ENCODE assay signal across 1 cellular context in the genomic region with DNA sequence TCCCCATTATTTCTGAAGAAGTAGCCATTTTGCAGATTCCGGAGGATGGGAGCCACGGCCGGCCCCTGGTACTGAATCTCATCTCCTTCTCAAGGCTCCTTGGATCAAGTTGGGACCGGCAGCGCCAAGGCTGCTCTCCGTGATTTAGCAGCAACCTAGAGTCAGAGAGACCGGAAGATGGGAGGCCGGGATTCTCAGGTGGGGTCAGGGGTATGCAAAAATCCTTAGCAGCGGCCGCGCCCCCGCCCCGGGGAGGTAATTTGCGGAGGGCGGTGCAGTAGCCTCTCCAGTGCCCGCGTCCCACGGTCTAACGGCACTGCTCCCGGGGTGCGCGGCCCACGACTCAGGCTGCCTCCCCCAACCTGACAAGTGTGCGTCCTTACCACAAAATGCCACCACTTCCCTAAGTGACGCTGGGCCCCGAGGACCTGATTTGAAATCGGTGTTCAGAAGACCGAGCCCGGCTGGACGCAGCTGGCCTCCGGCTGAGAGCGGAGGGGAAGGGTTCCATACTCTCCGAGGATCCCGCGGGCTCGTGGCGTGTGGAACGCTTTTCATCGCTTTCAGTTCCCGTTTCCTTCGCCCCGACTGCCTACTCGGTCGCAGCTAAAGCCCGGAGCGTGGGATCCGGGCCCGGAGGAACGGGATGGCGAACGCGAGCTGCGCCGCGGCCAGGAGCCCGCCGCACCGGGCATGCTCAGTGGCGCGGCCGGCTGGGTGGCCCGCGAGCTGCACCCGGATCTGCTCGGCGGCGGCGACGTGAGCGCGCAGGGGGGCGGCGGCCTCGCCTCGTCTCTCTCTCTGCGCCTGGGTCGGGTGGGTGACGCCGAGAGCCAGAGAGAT.
TF ChIP-seq lines count a peak whose summit lies in the region.

A gene with protein sequence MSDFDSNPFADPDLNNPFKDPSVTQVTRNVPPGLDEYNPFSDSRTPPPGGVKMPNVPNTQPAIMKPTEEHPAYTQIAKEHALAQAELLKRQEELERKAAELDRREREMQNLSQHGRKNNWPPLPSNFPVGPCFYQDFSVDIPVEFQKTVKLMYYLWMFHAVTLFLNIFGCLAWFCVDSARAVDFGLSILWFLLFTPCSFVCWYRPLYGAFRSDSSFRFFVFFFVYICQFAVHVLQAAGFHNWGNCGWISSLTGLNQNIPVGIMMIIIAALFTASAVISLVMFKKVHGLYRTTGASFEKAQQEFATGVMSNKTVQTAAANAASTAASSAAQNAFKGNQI (plus strand): TSS at position 787 of the 843 bp plus-strand sequence. CDS start 55 bp downstream, at position 842.

TF ChIP-seq in HepG2, 621 proteins besides CTCF, POLR2A, EP300 and RAD21 (continued from another document):
- TF ChIP-seq, protein P1, sequence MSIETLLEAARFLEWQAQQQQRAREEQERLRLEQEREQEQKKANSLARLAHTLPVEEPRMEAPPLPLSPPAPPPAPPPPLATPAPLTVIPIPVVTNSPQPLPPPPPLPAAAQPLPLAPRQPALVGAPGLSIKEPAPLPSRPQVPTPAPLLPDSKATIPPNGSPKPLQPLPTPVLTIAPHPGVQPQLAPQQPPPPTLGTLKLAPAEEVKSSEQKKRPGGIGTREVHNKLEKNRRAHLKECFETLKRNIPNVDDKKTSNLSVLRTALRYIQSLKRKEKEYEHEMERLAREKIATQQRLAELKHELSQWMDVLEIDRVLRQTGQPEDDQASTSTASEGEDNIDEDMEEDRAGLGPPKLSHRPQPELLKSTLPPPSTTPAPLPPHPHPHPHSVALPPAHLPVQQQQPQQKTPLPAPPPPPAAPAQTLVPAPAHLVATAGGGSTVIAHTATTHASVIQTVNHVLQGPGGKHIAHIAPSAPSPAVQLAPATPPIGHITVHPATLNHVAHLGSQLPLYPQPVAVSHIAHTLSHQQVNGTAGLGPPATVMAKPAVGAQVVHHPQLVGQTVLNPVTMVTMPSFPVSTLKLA (IDR thresholded peaks at IDR 0.05): peak; percentile 14; the same call in 1 of the 2 replicates
- TF ChIP-seq SMYD3 (CRISPR knock-in tag; IDR thresholded peaks at IDR 0.05) (no peak), ONECUT2 (CRISPR knock-in tag; IDR thresholded peaks at IDR 0.05) (peak; percentile 4; the same call in 1 of the 2 replicates), PCBP1 (IDR thresholded peaks at IDR 0.05; ENCODE audit: borderline replicate concordance, low read depth, low read length) (peak; percentile 19), SPEN (CRISPR knock-in tag; IDR thresholded peaks at IDR 0.05; ENCODE audit: low read depth) (no peak; the same call in 1 of the 2 replicates), ZFX (CRISPR knock-in tag; IDR thresholded peaks at IDR 0.05; ENCODE audit: low read depth) (peak; percentile 82), SIN3A (IDR thresholded peaks at IDR 0.05; ENCODE audit: borderline replicate concordance, low read depth, low read length) (0 out of 2 replicates have a peak, but pooled peaks have one; percentile 56), SMC3 (IDR thresholded peaks at IDR 0.05; ENCODE audit: low read length) (no peak), HOXA3 (CRISPR knock-in tag; IDR thresholded peaks at IDR 0.05) (peak; percentile 79), ZNF12 (CRISPR knock-in tag; IDR thresholded peaks at IDR 0.05) (no peak), IRF2 (CRISPR knock-in tag; IDR thresholded peaks at IDR 0.05) (peak; percentile 92), ZNF549 (CRISPR knock-in tag; IDR thresholded peaks at IDR 0.05) (no peak), ZFP1 (CRISPR knock-in tag; IDR thresholded peaks at IDR 0.05) (0 out of 2 replicates have a peak, but pooled peaks have one; percentile 12)
- TF ChIP-seq, protein P2, sequence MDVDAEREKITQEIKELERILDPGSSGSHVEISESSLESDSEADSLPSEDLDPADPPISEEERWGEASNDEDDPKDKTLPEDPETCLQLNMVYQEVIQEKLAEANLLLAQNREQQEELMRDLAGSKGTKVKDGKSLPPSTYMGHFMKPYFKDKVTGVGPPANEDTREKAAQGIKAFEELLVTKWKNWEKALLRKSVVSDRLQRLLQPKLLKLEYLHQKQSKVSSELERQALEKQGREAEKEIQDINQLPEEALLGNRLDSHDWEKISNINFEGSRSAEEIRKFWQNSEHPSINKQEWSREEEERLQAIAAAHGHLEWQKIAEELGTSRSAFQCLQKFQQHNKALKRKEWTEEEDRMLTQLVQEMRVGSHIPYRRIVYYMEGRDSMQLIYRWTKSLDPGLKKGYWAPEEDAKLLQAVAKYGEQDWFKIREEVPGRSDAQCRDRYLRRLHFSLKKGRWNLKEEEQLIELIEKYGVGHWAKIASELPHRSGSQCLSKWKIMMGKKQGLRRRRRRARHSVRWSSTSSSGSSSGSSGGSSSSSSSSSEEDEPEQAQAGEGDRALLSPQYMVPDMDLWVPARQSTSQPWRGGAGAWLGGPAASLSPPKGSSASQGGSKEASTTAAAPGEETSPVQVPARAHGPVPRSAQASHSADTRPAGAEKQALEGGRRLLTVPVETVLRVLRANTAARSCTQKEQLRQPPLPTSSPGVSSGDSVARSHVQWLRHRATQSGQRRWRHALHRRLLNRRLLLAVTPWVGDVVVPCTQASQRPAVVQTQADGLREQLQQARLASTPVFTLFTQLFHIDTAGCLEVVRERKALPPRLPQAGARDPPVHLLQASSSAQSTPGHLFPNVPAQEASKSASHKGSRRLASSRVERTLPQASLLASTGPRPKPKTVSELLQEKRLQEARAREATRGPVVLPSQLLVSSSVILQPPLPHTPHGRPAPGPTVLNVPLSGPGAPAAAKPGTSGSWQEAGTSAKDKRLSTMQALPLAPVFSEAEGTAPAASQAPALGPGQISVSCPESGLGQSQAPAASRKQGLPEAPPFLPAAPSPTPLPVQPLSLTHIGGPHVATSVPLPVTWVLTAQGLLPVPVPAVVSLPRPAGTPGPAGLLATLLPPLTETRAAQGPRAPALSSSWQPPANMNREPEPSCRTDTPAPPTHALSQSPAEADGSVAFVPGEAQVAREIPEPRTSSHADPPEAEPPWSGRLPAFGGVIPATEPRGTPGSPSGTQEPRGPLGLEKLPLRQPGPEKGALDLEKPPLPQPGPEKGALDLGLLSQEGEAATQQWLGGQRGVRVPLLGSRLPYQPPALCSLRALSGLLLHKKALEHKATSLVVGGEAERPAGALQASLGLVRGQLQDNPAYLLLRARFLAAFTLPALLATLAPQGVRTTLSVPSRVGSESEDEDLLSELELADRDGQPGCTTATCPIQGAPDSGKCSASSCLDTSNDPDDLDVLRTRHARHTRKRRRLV (CRISPR knock-in tag; IDR thresholded peaks at IDR 0.05): peak; percentile 99
- TF ChIP-seq, protein P3, sequence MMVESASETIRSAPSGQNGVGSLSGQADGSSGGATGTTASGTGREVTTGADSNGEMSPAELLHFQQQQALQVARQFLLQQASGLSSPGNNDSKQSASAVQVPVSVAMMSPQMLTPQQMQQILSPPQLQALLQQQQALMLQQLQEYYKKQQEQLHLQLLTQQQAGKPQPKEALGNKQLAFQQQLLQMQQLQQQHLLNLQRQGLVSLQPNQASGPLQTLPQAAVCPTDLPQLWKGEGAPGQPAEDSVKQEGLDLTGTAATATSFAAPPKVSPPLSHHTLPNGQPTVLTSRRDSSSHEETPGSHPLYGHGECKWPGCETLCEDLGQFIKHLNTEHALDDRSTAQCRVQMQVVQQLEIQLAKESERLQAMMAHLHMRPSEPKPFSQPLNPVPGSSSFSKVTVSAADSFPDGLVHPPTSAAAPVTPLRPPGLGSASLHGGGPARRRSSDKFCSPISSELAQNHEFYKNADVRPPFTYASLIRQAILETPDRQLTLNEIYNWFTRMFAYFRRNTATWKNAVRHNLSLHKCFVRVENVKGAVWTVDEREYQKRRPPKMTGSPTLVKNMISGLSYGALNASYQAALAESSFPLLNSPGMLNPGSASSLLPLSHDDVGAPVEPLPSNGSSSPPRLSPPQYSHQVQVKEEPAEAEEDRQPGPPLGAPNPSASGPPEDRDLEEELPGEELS (CRISPR knock-in tag; IDR thresholded peaks at IDR 0.05): peak; percentile 23; the same call in 1 of the 2 replicates
- TF ChIP-seq, protein P4, sequence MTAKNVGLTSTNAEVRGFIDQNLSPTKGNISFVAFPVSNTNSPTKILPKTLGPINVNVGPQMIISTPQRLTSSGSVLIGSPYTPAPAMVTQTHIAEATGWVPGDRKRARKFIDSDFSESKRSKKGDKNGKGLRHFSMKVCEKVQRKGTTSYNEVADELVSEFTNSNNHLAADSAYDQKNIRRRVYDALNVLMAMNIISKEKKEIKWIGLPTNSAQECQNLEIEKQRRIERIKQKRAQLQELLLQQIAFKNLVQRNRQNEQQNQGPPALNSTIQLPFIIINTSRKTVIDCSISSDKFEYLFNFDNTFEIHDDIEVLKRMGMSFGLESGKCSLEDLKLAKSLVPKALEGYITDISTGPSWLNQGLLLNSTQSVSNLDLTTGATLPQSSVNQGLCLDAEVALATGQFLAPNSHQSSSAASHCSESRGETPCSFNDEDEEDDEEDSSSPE (CRISPR knock-in tag; IDR thresholded peaks at IDR 0.05): 0 out of 2 replicates have a peak, but pooled peaks have one; percentile 17
- TF ChIP-seq, protein P5, sequence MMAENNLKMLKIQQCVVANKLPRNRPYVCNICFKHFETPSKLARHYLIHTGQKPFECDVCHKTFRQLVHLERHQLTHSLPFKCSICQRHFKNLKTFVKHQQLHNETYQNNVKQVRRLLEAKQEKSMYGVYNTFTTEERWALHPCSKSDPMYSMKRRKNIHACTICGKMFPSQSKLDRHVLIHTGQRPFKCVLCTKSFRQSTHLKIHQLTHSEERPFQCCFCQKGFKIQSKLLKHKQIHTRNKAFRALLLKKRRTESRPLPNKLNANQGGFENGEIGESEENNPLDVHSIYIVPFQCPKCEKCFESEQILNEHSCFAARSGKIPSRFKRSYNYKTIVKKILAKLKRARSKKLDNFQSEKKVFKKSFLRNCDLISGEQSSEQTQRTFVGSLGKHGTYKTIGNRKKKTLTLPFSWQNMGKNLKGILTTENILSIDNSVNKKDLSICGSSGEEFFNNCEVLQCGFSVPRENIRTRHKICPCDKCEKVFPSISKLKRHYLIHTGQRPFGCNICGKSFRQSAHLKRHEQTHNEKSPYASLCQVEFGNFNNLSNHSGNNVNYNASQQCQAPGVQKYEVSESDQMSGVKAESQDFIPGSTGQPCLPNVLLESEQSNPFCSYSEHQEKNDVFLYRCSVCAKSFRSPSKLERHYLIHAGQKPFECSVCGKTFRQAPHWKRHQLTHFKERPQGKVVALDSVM (CRISPR knock-in tag; IDR thresholded peaks at IDR 0.05): peak; percentile 43; the same call in 1 of the 2 replicates
- TF ChIP-seq, protein P6, sequence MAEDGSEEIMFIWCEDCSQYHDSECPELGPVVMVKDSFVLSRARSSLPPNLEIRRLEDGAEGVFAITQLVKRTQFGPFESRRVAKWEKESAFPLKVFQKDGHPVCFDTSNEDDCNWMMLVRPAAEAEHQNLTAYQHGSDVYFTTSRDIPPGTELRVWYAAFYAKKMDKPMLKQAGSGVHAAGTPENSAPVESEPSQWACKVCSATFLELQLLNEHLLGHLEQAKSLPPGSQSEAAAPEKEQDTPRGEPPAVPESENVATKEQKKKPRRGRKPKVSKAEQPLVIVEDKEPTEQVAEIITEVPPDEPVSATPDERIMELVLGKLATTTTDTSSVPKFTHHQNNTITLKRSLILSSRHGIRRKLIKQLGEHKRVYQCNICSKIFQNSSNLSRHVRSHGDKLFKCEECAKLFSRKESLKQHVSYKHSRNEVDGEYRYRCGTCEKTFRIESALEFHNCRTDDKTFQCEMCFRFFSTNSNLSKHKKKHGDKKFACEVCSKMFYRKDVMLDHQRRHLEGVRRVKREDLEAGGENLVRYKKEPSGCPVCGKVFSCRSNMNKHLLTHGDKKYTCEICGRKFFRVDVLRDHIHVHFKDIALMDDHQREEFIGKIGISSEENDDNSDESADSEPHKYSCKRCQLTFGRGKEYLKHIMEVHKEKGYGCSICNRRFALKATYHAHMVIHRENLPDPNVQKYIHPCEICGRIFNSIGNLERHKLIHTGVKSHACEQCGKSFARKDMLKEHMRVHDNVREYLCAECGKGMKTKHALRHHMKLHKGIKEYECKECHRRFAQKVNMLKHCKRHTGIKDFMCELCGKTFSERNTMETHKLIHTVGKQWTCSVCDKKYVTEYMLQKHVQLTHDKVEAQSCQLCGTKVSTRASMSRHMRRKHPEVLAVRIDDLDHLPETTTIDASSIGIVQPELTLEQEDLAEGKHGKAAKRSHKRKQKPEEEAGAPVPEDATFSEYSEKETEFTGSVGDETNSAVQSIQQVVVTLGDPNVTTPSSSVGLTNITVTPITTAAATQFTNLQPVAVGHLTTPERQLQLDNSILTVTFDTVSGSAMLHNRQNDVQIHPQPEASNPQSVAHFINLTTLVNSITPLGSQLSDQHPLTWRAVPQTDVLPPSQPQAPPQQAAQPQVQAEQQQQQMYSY (CRISPR knock-in tag; IDR thresholded peaks at IDR 0.05): peak; percentile 97
- TF ChIP-seq, protein P7, sequence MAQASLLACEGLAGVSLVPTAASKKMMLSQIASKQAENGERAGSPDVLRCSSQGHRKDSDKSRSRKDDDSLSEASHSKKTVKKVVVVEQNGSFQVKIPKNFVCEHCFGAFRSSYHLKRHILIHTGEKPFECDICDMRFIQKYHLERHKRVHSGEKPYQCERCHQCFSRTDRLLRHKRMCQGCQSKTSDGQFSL (CRISPR knock-in tag; IDR thresholded peaks at IDR 0.05): 0 out of 2 replicates have a peak, but pooled peaks have one; percentile 32
